ENCODE assay signal across 1 cellular context in the genomic region with DNA sequence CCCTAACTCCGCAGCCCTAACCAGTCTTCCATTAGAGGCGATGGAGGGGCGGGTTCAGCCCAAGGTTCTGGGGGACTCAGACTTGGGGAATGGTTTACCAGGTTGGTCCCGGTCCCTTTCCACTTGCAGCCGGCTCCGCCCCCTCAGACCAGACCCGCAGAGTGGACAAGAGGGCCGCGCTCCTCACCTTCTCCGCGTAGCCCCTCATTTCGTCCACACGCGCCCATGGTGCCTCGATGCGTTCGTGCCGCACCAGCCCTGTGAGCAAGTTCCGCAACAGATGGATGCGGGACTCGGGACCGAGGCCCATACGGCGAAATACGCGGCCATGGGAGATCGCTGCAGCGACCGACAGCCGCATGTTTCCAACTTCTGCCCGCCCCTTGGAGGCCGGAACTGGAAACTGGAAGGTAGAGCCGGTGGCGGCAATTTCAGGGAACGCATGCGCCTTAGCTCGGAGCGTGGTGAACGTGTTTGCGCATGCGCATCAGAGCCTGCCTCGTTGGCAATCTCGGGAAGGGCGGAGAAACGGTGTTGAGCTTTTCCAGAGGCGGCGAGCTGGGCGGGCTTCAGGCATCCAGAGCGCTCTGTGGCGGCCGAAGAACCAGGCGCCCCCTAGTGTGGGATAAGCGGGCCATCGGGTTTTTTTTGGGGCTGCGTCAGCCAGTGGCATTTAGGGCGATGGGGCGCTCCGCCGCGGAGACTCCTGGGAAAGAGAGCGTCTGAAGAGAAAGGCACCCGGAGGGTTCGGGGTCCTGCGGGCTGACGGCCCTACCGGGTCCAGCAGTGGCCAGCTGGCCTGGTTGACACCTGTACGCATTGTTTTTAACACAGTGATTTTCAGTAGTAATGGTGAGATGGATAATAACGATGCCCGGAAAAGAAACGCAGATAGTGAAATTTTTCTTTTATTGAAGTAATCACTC.
TF ChIP-seq lines count a peak whose summit lies in the region.

MRPL17 (minus strand) TSS at position 405 of the 926 bp plus-strand sequence; CDS start at position 361, 44 bp downstream.

TF ChIP-seq in K562, 482 proteins besides CTCF, POLR2A, EP300 and RAD21 (continued from another document and continues in another):
- TF ChIP-seq ARID3B (CRISPR knock-in tag; IDR thresholded peaks at IDR 0.05; ENCODE audit: borderline replicate concordance) (0 out of 2 replicates have a peak, but pooled peaks have one; percentile 22), DACH1 (IDR thresholded peaks at IDR 0.05; ENCODE audit: partially characterized antibody) (no peak), ZNF224 (CRISPR knock-in tag; IDR thresholded peaks at IDR 0.05) (no peak), SAP30 (IDR thresholded peaks at IDR 0.05; ENCODE audit: borderline replicate concordance, insufficient read depth, low read depth, low read length, poor library complexity, severe bottlenecking) (peak; percentile 81), MTA2 (IDR thresholded peaks at IDR 0.05; ENCODE audit: low read depth) (no peak), GMEB1 (CRISPR knock-in tag; IDR thresholded peaks at IDR 0.05) (0 out of 2 replicates have a peak, but pooled peaks have one; percentile 20), RNF2 (IDR thresholded peaks at IDR 0.05) (peak; percentile 60; the same call in 1 of the 2 replicates), KLF6 (CRISPR knock-in tag; IDR thresholded peaks at IDR 0.05; ENCODE audit: borderline replicate concordance) (peak; percentile 29; the same call in 1 of the 2 replicates), SP1 (CRISPR knock-in tag; IDR thresholded peaks at IDR 0.05) (peak; percentile 89), HCFC1 (IDR thresholded peaks at IDR 0.05; ENCODE audit: low read depth, low read length) (peak; percentile 48), YY1 (IDR thresholded peaks at IDR 0.05; ENCODE audit: borderline replicate concordance in 1 of 3, control insufficient read depth in 1 of 3, extremely low read depth in 1 of 3, insufficient read depth in 3 of 3, insufficient read length in 1 of 3, insufficient replicate concordance in 2 of 3, low read depth in 1 of 3, low read length in 2 of 3) (peak in 2 of 3 experiments; percentile 60 to 82), SFPQ (IDR thresholded peaks at IDR 0.05; ENCODE audit: low read depth, low read length) (no peak), RBM15 (IDR thresholded peaks at IDR 0.05; ENCODE audit: insufficient read depth, low read length) (no peak), IFI16 (CRISPR knock-in tag; IDR thresholded peaks at IDR 0.05) (no peak), POLR3G (IDR thresholded peaks at IDR 0.05; ENCODE audit: extremely low read depth, insufficient read length, insufficient replicate concordance) (no peak), TAF7 (tag; IDR thresholded peaks at IDR 0.05) (0 out of 2 replicates have a peak, but pooled peaks have one; percentile 18), TAF1 (IDR thresholded peaks at IDR 0.05; ENCODE audit: control insufficient read depth, extremely low read depth, insufficient read depth, low read length, severe bottlenecking) (peak; percentile 71), HDAC6 (IDR thresholded peaks at IDR 0.05; ENCODE audit: low read depth, low read length) (no peak), PHF21A (IDR thresholded peaks at IDR 0.05; ENCODE audit: borderline replicate concordance, low read depth) (no peak), ZNF316 (IDR thresholded peaks at IDR 0.05) (no peak), SIN3A (IDR thresholded peaks at IDR 0.05; ENCODE audit: borderline replicate concordance in 2 of 2, control insufficient read depth in 1 of 2, low read depth in 2 of 2, low read length in 2 of 2) (peak; percentile 80 to 90; a peak in 2 of 4 replicates), POLR2B (IDR thresholded peaks at IDR 0.05; ENCODE audit: low read depth, partially characterized antibody) (peak; percentile 98), HDGF (IDR thresholded peaks at IDR 0.05) (no peak), MBD2 (IDR thresholded peaks at IDR 0.05; ENCODE audit: borderline replicate concordance, low read depth) (peak; percentile 82), ERF (CRISPR knock-in tag; IDR thresholded peaks at IDR 0.05) (peak; percentile 78; the same call in 1 of the 2 replicates), ZNF511 (CRISPR knock-in tag; IDR thresholded peaks at IDR 0.05) (peak; percentile 87), SPI1 (IDR thresholded peaks at IDR 0.05; ENCODE audit: borderline replicate concordance, low read depth, low read length) (peak; percentile 41; the same call in 1 of the 2 replicates), MTA1 (IDR thresholded peaks at IDR 0.05; ENCODE audit: borderline replicate concordance) (no peak), SMAD3 (CRISPR knock-in tag; conservative IDR thresholded peaks at IDR 0.05) (0 out of 2 replicates have a peak, but pooled peaks have one; percentile 22), ZNF165 (CRISPR knock-in tag; IDR thresholded peaks at IDR 0.05; ENCODE audit: borderline replicate concordance) (no peak), CREM (IDR thresholded peaks at IDR 0.05; ENCODE audit: low read depth) (peak; percentile 54), RBBP5 (IDR thresholded peaks at IDR 0.05; ENCODE audit: borderline replicate concordance, insufficient read depth, low read length, poor library complexity, severe bottlenecking) (peak; percentile 84), GATAD2B (IDR thresholded peaks at IDR 0.05; ENCODE audit: borderline replicate concordance) (peak; percentile 59; the same call in 1 of the 2 replicates), CBX3 (IDR thresholded peaks at IDR 0.05; ENCODE audit: borderline replicate concordance in 1 of 2, low read length in 2 of 2) (peak in 1 of 2 experiments; percentile 34; a peak in 1 of 3 replicates)
- TF ChIP-seq, protein P1, sequence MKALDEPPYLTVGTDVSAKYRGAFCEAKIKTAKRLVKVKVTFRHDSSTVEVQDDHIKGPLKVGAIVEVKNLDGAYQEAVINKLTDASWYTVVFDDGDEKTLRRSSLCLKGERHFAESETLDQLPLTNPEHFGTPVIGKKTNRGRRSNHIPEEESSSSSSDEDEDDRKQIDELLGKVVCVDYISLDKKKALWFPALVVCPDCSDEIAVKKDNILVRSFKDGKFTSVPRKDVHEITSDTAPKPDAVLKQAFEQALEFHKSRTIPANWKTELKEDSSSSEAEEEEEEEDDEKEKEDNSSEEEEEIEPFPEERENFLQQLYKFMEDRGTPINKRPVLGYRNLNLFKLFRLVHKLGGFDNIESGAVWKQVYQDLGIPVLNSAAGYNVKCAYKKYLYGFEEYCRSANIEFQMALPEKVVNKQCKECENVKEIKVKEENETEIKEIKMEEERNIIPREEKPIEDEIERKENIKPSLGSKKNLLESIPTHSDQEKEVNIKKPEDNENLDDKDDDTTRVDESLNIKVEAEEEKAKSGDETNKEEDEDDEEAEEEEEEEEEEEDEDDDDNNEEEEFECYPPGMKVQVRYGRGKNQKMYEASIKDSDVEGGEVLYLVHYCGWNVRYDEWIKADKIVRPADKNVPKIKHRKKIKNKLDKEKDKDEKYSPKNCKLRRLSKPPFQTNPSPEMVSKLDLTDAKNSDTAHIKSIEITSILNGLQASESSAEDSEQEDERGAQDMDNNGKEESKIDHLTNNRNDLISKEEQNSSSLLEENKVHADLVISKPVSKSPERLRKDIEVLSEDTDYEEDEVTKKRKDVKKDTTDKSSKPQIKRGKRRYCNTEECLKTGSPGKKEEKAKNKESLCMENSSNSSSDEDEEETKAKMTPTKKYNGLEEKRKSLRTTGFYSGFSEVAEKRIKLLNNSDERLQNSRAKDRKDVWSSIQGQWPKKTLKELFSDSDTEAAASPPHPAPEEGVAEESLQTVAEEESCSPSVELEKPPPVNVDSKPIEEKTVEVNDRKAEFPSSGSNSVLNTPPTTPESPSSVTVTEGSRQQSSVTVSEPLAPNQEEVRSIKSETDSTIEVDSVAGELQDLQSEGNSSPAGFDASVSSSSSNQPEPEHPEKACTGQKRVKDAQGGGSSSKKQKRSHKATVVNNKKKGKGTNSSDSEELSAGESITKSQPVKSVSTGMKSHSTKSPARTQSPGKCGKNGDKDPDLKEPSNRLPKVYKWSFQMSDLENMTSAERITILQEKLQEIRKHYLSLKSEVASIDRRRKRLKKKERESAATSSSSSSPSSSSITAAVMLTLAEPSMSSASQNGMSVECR (CRISPR knock-in tag; IDR thresholded peaks at IDR 0.05), result peak; percentile 96
- TF ChIP-seq, protein P2, sequence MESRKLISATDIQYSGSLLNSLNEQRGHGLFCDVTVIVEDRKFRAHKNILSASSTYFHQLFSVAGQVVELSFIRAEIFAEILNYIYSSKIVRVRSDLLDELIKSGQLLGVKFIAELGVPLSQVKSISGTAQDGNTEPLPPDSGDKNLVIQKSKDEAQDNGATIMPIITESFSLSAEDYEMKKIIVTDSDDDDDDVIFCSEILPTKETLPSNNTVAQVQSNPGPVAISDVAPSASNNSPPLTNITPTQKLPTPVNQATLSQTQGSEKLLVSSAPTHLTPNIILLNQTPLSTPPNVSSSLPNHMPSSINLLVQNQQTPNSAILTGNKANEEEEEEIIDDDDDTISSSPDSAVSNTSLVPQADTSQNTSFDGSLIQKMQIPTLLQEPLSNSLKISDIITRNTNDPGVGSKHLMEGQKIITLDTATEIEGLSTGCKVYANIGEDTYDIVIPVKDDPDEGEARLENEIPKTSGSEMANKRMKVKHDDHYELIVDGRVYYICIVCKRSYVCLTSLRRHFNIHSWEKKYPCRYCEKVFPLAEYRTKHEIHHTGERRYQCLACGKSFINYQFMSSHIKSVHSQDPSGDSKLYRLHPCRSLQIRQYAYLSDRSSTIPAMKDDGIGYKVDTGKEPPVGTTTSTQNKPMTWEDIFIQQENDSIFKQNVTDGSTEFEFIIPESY (CRISPR knock-in tag; IDR thresholded peaks at IDR 0.05), result no peak; the same call in 1 of the 2 replicates
- TF ChIP-seq, protein P3, sequence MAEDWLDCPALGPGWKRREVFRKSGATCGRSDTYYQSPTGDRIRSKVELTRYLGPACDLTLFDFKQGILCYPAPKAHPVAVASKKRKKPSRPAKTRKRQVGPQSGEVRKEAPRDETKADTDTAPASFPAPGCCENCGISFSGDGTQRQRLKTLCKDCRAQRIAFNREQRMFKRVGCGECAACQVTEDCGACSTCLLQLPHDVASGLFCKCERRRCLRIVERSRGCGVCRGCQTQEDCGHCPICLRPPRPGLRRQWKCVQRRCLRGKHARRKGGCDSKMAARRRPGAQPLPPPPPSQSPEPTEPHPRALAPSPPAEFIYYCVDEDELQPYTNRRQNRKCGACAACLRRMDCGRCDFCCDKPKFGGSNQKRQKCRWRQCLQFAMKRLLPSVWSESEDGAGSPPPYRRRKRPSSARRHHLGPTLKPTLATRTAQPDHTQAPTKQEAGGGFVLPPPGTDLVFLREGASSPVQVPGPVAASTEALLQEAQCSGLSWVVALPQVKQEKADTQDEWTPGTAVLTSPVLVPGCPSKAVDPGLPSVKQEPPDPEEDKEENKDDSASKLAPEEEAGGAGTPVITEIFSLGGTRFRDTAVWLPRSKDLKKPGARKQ (CRISPR knock-in tag; IDR thresholded peaks at IDR 0.05), result no peak
- TF ChIP-seq, protein P4, sequence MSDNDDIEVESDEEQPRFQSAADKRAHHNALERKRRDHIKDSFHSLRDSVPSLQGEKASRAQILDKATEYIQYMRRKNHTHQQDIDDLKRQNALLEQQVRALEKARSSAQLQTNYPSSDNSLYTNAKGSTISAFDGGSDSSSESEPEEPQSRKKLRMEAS (CRISPR knock-in tag; IDR thresholded peaks at IDR 0.05), result peak; percentile 97
- TF ChIP-seq, protein P5, sequence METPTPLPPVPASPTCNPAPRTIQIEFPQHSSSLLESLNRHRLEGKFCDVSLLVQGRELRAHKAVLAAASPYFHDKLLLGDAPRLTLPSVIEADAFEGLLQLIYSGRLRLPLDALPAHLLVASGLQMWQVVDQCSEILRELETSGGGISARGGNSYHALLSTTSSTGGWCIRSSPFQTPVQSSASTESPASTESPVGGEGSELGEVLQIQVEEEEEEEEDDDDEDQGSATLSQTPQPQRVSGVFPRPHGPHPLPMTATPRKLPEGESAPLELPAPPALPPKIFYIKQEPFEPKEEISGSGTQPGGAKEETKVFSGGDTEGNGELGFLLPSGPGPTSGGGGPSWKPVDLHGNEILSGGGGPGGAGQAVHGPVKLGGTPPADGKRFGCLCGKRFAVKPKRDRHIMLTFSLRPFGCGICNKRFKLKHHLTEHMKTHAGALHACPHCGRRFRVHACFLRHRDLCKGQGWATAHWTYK (CRISPR knock-in tag; IDR thresholded peaks at IDR 0.05), result peak; percentile 27; the same call in 1 of the 2 replicates
